In genomic region chr11:75376175-75376574, GRCh38 we compare ENCODE assay signal across 16 cellular contexts. TPM values are rescaled to one million over a fixed set of nuclear protein-coding genes. Genes with fewer than 3 reads are reported as not detected.
DNase-seq lines count a peak whose midpoint lies in the region; TF ChIP-seq lines count a peak whose summit lies in the region.
"Had no signal": no experiment of that assay in that cellular context is flagged by ENCODE, and none has a peak within 500 bp of the region (broad histone marks: within the 10 kb centered on the region; RNA-seq: fewer than 3 reads in every experiment).

No MANE protein-coding gene starts in this region.

- no peaks in the 10 kb centered on the region for H3K36me3 Mint-ChIP-seq in chondrocyte (ENCODE audit: low read depth)
- no peaks in the 10 kb centered on the region for H3K36me3 Mint-ChIP-seq in progenitor cell of endocrine pancreas (ENCODE audit: insufficient read depth)

- peak; percentile 29 for DNase-seq in NCI-H82 (lab: John Stamatoyannopoulos, UW)
- no peak for DNase-seq in NCI-H82 treated with DMSO at 0.1 percent for 48 hours (lab: John Stamatoyannopoulos, UW; ENCODE audit: unreplicated experiment)
- no peak for DNase-seq in LNCaP clone FGC (ENCODE audit: low read depth)
- DNase-seq in chondrocyte (ENCODE audit: low spot score) = no peak
- no peak for DNase-seq in progenitor cell of endocrine pancreas (ENCODE audit: low spot score, unreplicated experiment)
- DNase-seq in NCI-H146 treated with DMSO at 0.1 percent for 48 hours (lab: John Stamatoyannopoulos, UW; ENCODE audit: unreplicated experiment) = no peak
- DNase-seq in AML-193 (lab: John Stamatoyannopoulos, UW) = no peak
- DNase-seq in GM19238 (ENCODE audit: insufficient read length, low spot score) = no peak
- DNase-seq: anterior cingulate cortex; left colon; midbrain; NCI-H1436; NCI-H226; stimulated activated naive CD8-positive, alpha-beta T cell treated with anti-CD3 and anti-CD28 coated beads, Interleukin-15, Interleukin-2, amounts not matched to agents 100 U/mL and 50 U/mL, for 24 hours had no signal

- H3K4me1 Mint-ChIP-seq in chondrocyte (ENCODE audit: low read depth) = peaks cover 22% of the 10 kb centered on the region
- H3K4me1 Mint-ChIP-seq in progenitor cell of endocrine pancreas (ENCODE audit: low read depth) = peaks cover 18% of the 10 kb centered on the region

- H3K4me3 ChIP-seq in LNCaP clone FGC (ENCODE audit: low read depth, low read length) = no peak overlapping the region
- H3K4me3 ChIP-seq: coronary artery, right atrium auricular region had no signal

- H3K4me3 Mint-ChIP-seq in chondrocyte (ENCODE audit: unreplicated experiment) = no peak overlapping the region
- H3K4me3 Mint-ChIP-seq in progenitor cell of endocrine pancreas (ENCODE audit: low read depth) = no peak overlapping the region

- TF ChIP-seq CTCF in LNCaP clone FGC (IDR thresholded peaks at IDR 0.05; ENCODE audit: control insufficient read depth, extremely low read depth, insufficient read depth) (0 out of 2 replicates have a peak, but pooled peaks have one; percentile 2), chondrocyte (IDR thresholded peaks at IDR 0.05) (peak; percentile 53), progenitor cell of endocrine pancreas (IDR thresholded peaks at IDR 0.05; ENCODE audit: unreplicated experiment) (no peak)

- no peak overlapping the region for H3K27ac Mint-ChIP-seq in chondrocyte (ENCODE audit: unreplicated experiment)
- peak overlapping the region; percentile 76 for H3K27ac Mint-ChIP-seq in progenitor cell of endocrine pancreas

- H3K27me3 Mint-ChIP-seq in chondrocyte (ENCODE audit: low read depth) (no peaks in the 10 kb centered on the region), progenitor cell of endocrine pancreas (peaks cover 3% of the 10 kb centered on the region)

- H3K9me3 Mint-ChIP-seq in chondrocyte (ENCODE audit: low read depth) = no peaks in the 10 kb centered on the region
- no peaks in the 10 kb centered on the region for H3K9me3 Mint-ChIP-seq in progenitor cell of endocrine pancreas (ENCODE audit: low read depth)

RNA-seq across cellular contexts. Expression of gene RPS3, which starts 23.1 kb away (rescaled TPM):
- total RNA-seq in chondrocyte (1,466 to 1,585 TPM (median 1,486 TPM) in 3 replicates), progenitor cell of endocrine pancreas (2,637 and 2,682 TPM in 2 replicates)

RNA-seq across cellular contexts. Expression of gene ARRB1, which starts 24.7 kb away (rescaled TPM):
- 14.4 to 19.1 TPM (median 16.6 TPM) in 3 replicates for total RNA-seq in chondrocyte
- 32.5 and 36.0 TPM in 2 replicates for total RNA-seq in progenitor cell of endocrine pancreas

RNA-seq across cellular contexts. Expression of gene KLHL35, which starts 56.8 kb away (rescaled TPM):
- total RNA-seq in chondrocyte = 6.3 to 12.5 TPM (median 10.1 TPM) in 3 replicates
- 0.55 and 1.2 TPM in 2 replicates for total RNA-seq in progenitor cell of endocrine pancreas
